ENCODE assay signal across 28 cellular contexts in genomic region chr14:72888636-72889201, GRCh38. TPM values are rescaled to one million over a fixed set of nuclear protein-coding genes. Genes with fewer than 3 reads are reported as not detected.
DNase-seq lines count a peak whose midpoint lies in the region; ATAC-seq and TF ChIP-seq lines count a peak whose summit lies in the region.
"Had no signal": no experiment of that assay in that cellular context is flagged by ENCODE, and none has a peak within 500 bp of the region (broad histone marks: within the 10 kb centered on the region; RNA-seq: fewer than 3 reads in every experiment).

No MANE protein-coding gene starts in this region.

- 0 out of 2 replicates have a peak, but pooled peaks cover 2% of the 10 kb centered on the region for H3F3A ChIP-seq in GM23338 (replicated peaks; ENCODE audit: low read depth)

- H3K36me3 Mint-ChIP-seq in GM23338 (ENCODE audit: low read depth) = peaks cover 4% of the 10 kb centered on the region
- H3K36me3 Mint-ChIP-seq: immature natural killer cell, T-cell had no signal

- H3K4me2 ChIP-seq in GM23338 (peak overlapping the region; percentile 48), mesenchymal stem cell (ENCODE audit: low read length, poor library complexity, severe bottlenecking) (no peak overlapping the region)

- no peak overlapping the region for H2AK5ac ChIP-seq in mesenchymal stem cell (ENCODE audit: low read length, severe bottlenecking)

- H3K27ac ChIP-seq in GM23338 (ENCODE audit: low read depth) (no peak overlapping the region), mesenchymal stem cell (ENCODE audit: low read length, poor library complexity, severe bottlenecking) (peak overlapping the region; percentile 9)
- H3K27ac ChIP-seq: ascending aorta, esophagus muscularis mucosa, left lung, spleen had no signal

- H3K79me2 ChIP-seq in GM23338 (replicated peaks; ENCODE audit: insufficient read depth) = no peaks in the 10 kb centered on the region

- peaks cover 49% of the 10 kb centered on the region for H3K4me1 Mint-ChIP-seq in GM23338

- H4K20me1 ChIP-seq in GM23338 (replicated peaks; ENCODE audit: insufficient read depth) = no peaks in the 10 kb centered on the region

- 0 out of 2 replicates have a peak, but pooled peaks cover 13% of the 10 kb centered on the region for H3K9me2 ChIP-seq in GM23338 (ENCODE audit: insufficient read depth)

- H3K14ac ChIP-seq in mesenchymal stem cell (ENCODE audit: low read length in 2 of 2) = no peak overlapping the region

- no peak overlapping the region for H2BK12ac ChIP-seq in mesenchymal stem cell (ENCODE audit: low read length in 2 of 2)

- no peak overlapping the region for H3K4ac ChIP-seq in mesenchymal stem cell (ENCODE audit: low read depth in 1 of 2, low read length in 2 of 2)

- peaks cover 3% of the 10 kb centered on the region for H3K79me1 ChIP-seq in mesenchymal stem cell (replicated peaks; ENCODE audit: low read length, poor library complexity, severe bottlenecking)

- H3K27me3 ChIP-seq in GM23338 (ENCODE audit: insufficient read depth) (peaks cover 44% of the 10 kb centered on the region), mesenchymal stem cell (ENCODE audit: control insufficient read depth in 1 of 2, insufficient read depth in 1 of 2, low read length in 2 of 2) (peaks cover 0 to 14% of the 10 kb centered on the region in 2 experiments)

- H3K4me3 ChIP-seq in AG10803 (ENCODE audit: low read length) = no peak overlapping the region
- H3K4me3 ChIP-seq in GM23338 = no peak overlapping the region
- no peak overlapping the region for H3K4me3 ChIP-seq in mesenchymal stem cell (ENCODE audit: insufficient read depth in 1 of 2, low read depth in 1 of 2, low read length in 2 of 2)
- H3K4me3 ChIP-seq: ascending aorta, esophagus muscularis mucosa, left lung, spleen had no signal

- DNase-seq in AG10803 (ENCODE audit: low read depth) (peak; percentile 72), GM23338 (ENCODE audit: low spot score) (no peak), astrocyte of the hippocampus (ENCODE audit: low read depth, low spot score) (peak; percentile 72), mesenchymal stem cell (peak; percentile 33), NCI-H345 (lab: John Stamatoyannopoulos, UW) (no peak), hypothalamus (lab: John Stamatoyannopoulos, UW) (no peak)
- DNase-seq in stimulated activated CD4-positive, alpha-beta T cell treated with anti-CD3 and anti-CD28 coated beads, Interleukin-4, amount 100 ng/mL, for 1 hour = no peak
- no peak for DNase-seq in effector CD8-positive, alpha-beta T cell (lab: John Stamatoyannopoulos, UW)
- DNase-seq: activated CD8-positive, alpha-beta memory T cell treated with anti-CD3 and anti-CD28 coated beads for 24 hours; activated naive CD4-positive, alpha-beta T cell treated with anti-CD3 and anti-CD28 coated beads, Interleukin-2, amount 50 U/mL, for 16 hours; activated T-cell treated with anti-CD3 and anti-CD28 coated beads, Interleukin-2, amount 50 U/mL, for 24 hours; CD8-positive, alpha-beta T cell; effector memory CD8-positive, alpha-beta T cell; GF-D8; head of caudate nucleus; immature natural killer cell; left lung; NCI-H1092 treated with DMSO at 0.1 percent for 48 hours; NCI-H1930; PC-3; SIG-M5; spleen; stimulated activated CD4-positive, alpha-beta T cell treated with anti-CD3 and anti-CD28 coated beads, Interleukin-4, amount 100 ng/mL, for 24 hours; stimulated activated naive CD8-positive, alpha-beta T cell treated with anti-CD3 and anti-CD28 coated beads, Interleukin-15, Interleukin-2, amounts not matched to agents 100 U/mL and 50 U/mL, for 24 hours; T-cell had no signal

- H3K18ac ChIP-seq in mesenchymal stem cell (ENCODE audit: low read depth in 1 of 2, low read length in 2 of 2) = no peak overlapping the region

- H2AFZ ChIP-seq in GM23338 (no peak overlapping the region), mesenchymal stem cell (ENCODE audit: low read depth, low read length) (no peak overlapping the region)

- H3K36me3 ChIP-seq in GM23338 (ENCODE audit: insufficient read depth) = no peaks in the 10 kb centered on the region
- H3K36me3 ChIP-seq in mesenchymal stem cell (ENCODE audit: control insufficient read depth in 1 of 2, insufficient read depth in 2 of 2, low read depth in 1 of 2, low read length in 2 of 2) = no peaks in the 10 kb centered on the region
- H3K36me3 ChIP-seq: ascending aorta, esophagus muscularis mucosa, left lung, spleen had no signal

- ATAC-seq in GM23338 = no peak
- ATAC-seq: CD8-positive, alpha-beta T cell; effector memory CD8-positive, alpha-beta T cell; HCT116; left lung; PC-3; stimulated activated naive CD8-positive, alpha-beta T cell treated with anti-CD3 and anti-CD28 coated beads, Interleukin-15, Interleukin-2, amounts not matched to agents 100 U/mL and 50 U/mL, for 24 hours; T-cell had no signal

- H3K9me3 Mint-ChIP-seq in GM23338 = peaks cover 15% of the 10 kb centered on the region; the same call in 2 of the 3 replicates
- H3K9me3 Mint-ChIP-seq: activated T-cell treated with anti-CD3 and anti-CD28 coated beads, Interleukin-2, amount 50 U/mL, for 24 hours; effector memory CD8-positive, alpha-beta T cell; immature natural killer cell; T-cell had no signal

- no peak overlapping the region for H4K8ac ChIP-seq in mesenchymal stem cell (ENCODE audit: low read length)

- H3K9ac ChIP-seq in mesenchymal stem cell (ENCODE audit: low read length) = no peak overlapping the region

- no peak overlapping the region for H3K23ac ChIP-seq in mesenchymal stem cell (ENCODE audit: low read length in 2 of 2)

- H4K91ac ChIP-seq in mesenchymal stem cell (ENCODE audit: low read length) = no peak overlapping the region

- H3K27ac Mint-ChIP-seq in GM23338 = no peak overlapping the region
- H3K27ac Mint-ChIP-seq: activated T-cell treated with anti-CD3 and anti-CD28 coated beads, Interleukin-2, amount 50 U/mL, for 24 hours; CD8-positive, alpha-beta T cell; effector memory CD8-positive, alpha-beta T cell; immature natural killer cell; T-cell had no signal

- no peaks in the 10 kb centered on the region for H3K9me3 ChIP-seq in mesenchymal stem cell (ENCODE audit: control insufficient read depth, low read length)
- H3K9me3 ChIP-seq: ascending aorta, esophagus muscularis mucosa, left lung, spleen had no signal

- peaks cover 35% of the 10 kb centered on the region for H3K27me3 Mint-ChIP-seq in GM23338 (ENCODE audit: insufficient read depth, low read depth, poor library complexity)

- no peak overlapping the region for H2BK120ac ChIP-seq in mesenchymal stem cell (ENCODE audit: low read depth, low read length)

- H3K4me1 ChIP-seq in GM23338 (ENCODE audit: insufficient read depth) = peaks cover 45% of the 10 kb centered on the region
- peaks cover 14% of the 10 kb centered on the region for H3K4me1 ChIP-seq in mesenchymal stem cell (ENCODE audit: control insufficient read depth, insufficient read depth, low read depth, low read length)

- H3K4me3 Mint-ChIP-seq in GM23338 = no peak overlapping the region
- H3K4me3 Mint-ChIP-seq: activated T-cell treated with anti-CD3 and anti-CD28 coated beads, Interleukin-2, amount 50 U/mL, for 24 hours; CD8-positive, alpha-beta T cell; effector memory CD8-positive, alpha-beta T cell; immature natural killer cell; T-cell had no signal

- H2BK15ac ChIP-seq in mesenchymal stem cell (ENCODE audit: low read depth, poor library complexity, severe bottlenecking) = no peak overlapping the region

- WGBS in mesenchymal stem cell = 40% methylated on average over 1 of the region's 2 CpGs

- TF ChIP-seq CTCF in AG10803 (conservative IDR thresholded peaks at IDR 0.05; ENCODE audit: low read length) (no peak), GM23338 (conservative IDR thresholded peaks at IDR 0.05; ENCODE audit: low read depth in 2 of 2) (no peak)

- peak overlapping the region; percentile 35 for H2BK5ac ChIP-seq in mesenchymal stem cell (ENCODE audit: low read depth, low read length, poor library complexity, severe bottlenecking)

TF ChIP-seq in GM23338, 12 proteins besides CTCF, POLR2A, EP300 and RAD21 (continues in another document):
- TF ChIP-seq NANOG (IDR thresholded peaks at IDR 0.05; ENCODE audit: borderline replicate concordance) = no peak

RNA-seq across cellular contexts. Expression of gene DPF3, which starts 5.2 kb away (rescaled TPM):
- 1.0 TPM in 1 of 2 replicates, not detected in the other for total RNA-seq in GM23338 (2014; rRNA removed; shearing (Covaris generic))
- 0.18 and 0.37 TPM in 2 replicates for polyA plus RNA-seq in GM23338 (2016; fragmentation: Nextera tagmentation; extraction: Ambion mirVana)
- 1.0 TPM for polyA plus RNA-seq in mesenchymal stem cell (2013, experiment 1 of 2)
- polyA plus RNA-seq in mesenchymal stem cell (2013, experiment 2 of 2) = 0.90 TPM

RNA-seq across cellular contexts. Expression of gene DCAF4, which starts 37.5 kb away (rescaled TPM):
- total RNA-seq in GM23338 (2014; rRNA removed; shearing (Covaris generic)) = 30.3 and 39.3 TPM in 2 replicates
- 17.5 and 18.4 TPM in 2 replicates for polyA plus RNA-seq in GM23338 (2016; fragmentation: Nextera tagmentation; extraction: Ambion mirVana)
- 21.1 TPM for polyA plus RNA-seq in mesenchymal stem cell (2013, experiment 1 of 2)
- polyA plus RNA-seq in mesenchymal stem cell (2013, experiment 2 of 2) = 23.4 TPM

Comparison
In these comparisons a context has a peak if more than half of its experiments do, and no peak if none do; other contexts are left out.
1. DNase-seq: peak in AG10803 (single experiment), astrocyte of the hippocampus (single experiment) and mesenchymal stem cell (single experiment); none in GM23338 (single experiment), NCI-H345 (single experiment), stimulated activated CD4-positive, alpha-beta T cell treated with anti-CD3 and anti-CD28 coated beads, Interleukin-4, amount 100 ng/mL, for 1 hour (single experiment), hypothalamus (0 of 51) and effector CD8-positive, alpha-beta T cell (single experiment).